Comparison of ENCODE assay signal across 16 cellular contexts in genomic region chr20:45918779-45919535, GRCh38. TPM values are rescaled to one million over a fixed set of nuclear protein-coding genes. Genes with fewer than 3 reads are reported as not detected.
DNase-seq lines count a peak whose midpoint lies in the region; ATAC-seq, FAIRE-seq and TF ChIP-seq lines count a peak whose summit lies in the region.
"Had no signal": no experiment of that assay in that cellular context is flagged by ENCODE, and none has a peak within 500 bp of the region (broad histone marks: within the 10 kb centered on the region; RNA-seq: fewer than 3 reads in every experiment).

No MANE protein-coding gene starts in this region.

- H2AFZ ChIP-seq in endothelial cell of umbilical vein (ENCODE audit: low read depth, low read length), result no peak overlapping the region

- H3K9me3 ChIP-seq in endothelial cell of umbilical vein (replicated peaks; ENCODE audit: control insufficient read depth, insufficient read depth, low read length) (no peaks in the 10 kb centered on the region), lung (ENCODE audit: control insufficient read depth in 2 of 2, insufficient read depth in 1 of 2, low read length in 1 of 2) (no peaks in the 10 kb centered on the region), stomach (no peaks in the 10 kb centered on the region)
- H3K9me3 ChIP-seq: HAP-1 had no signal

- H3K9me1 ChIP-seq in endothelial cell of umbilical vein (replicated peaks; ENCODE audit: control insufficient read depth, extremely low read depth, insufficient read depth, low read length), result no peaks in the 10 kb centered on the region

- H3K4me1 ChIP-seq in endothelial cell of umbilical vein (ENCODE audit: control insufficient read depth, extremely low read depth, insufficient read depth, low read length) (peaks cover 25% of the 10 kb centered on the region), lung (ENCODE audit: control insufficient read depth in 2 of 2, insufficient read depth in 2 of 2, low read length in 2 of 2) (peaks cover 0 to 8% of the 10 kb centered on the region in 2 donors), stomach (peaks cover 22 to 63% (median 42%) of the 10 kb centered on the region in 4 donors)
- H3K4me1 ChIP-seq: HAP-1 had no signal

- ATAC-seq in lung (ENCODE audit: insufficient read depth, low FRiP score) (no peak), HG02970 (IDR thresholded peaks at IDR 0.05; ENCODE audit: low FRiP score, unreplicated experiment) (no peak), HG02884 (IDR thresholded peaks at IDR 0.05; ENCODE audit: unreplicated experiment) (no peak)
- ATAC-seq: natural killer cell had no signal

- FAIRE-seq in endothelial cell of umbilical vein (lab: Jason Lieb, UNC), result peak; percentile 43

- no peak for TF ChIP-seq EP300 in stomach (IDR thresholded peaks at IDR 0.05)

- H3K4me3 ChIP-seq in endothelial cell of umbilical vein (replicated peaks in 1 of 3; ENCODE audit: insufficient read depth in 1 of 3, low read depth in 1 of 3, low read length in 3 of 3), result no peak overlapping the region
- no peak overlapping the region for H3K4me3 ChIP-seq in lung
- no peak overlapping the region for H3K4me3 ChIP-seq in stomach
- H3K4me3 ChIP-seq: HAP-1 had no signal

- no peak for TF ChIP-seq CTCF in endothelial cell of umbilical vein (IDR thresholded peaks at IDR 0.05; ENCODE audit: extremely low read depth in 1 of 2, insufficient read depth in 1 of 2, low read depth in 1 of 2, low read length in 2 of 2)
- TF ChIP-seq CTCF in lung (IDR thresholded peaks at IDR 0.05; ENCODE audit: control extremely low read depth, extremely low read depth), result no peak
- no peak for TF ChIP-seq CTCF in stomach (IDR thresholded peaks at IDR 0.05)

- no peak overlapping the region for H3K4me2 ChIP-seq in endothelial cell of umbilical vein (ENCODE audit: insufficient read depth, low read length)

- no peak for DNase-seq in endothelial cell of umbilical vein (ENCODE audit: low read depth, low spot score)
- DNase-seq in lung (ENCODE audit: low spot score), result no peak
- no peak for DNase-seq in stomach
- DNase-seq in UCSD-AML1 (lab: John Stamatoyannopoulos, UW; ENCODE audit: unreplicated experiment), result no peak
- no peak for DNase-seq in NCI-H128 (lab: John Stamatoyannopoulos, UW; ENCODE audit: unreplicated experiment)
- DNase-seq: activated naive CD4-positive, alpha-beta T cell treated with anti-CD3 and anti-CD28 coated beads, Interleukin-2, amount 10 ng/mL, durations not matched to agents 7 days and 5 days; AML-193; Kasumi-1; kidney glomerular epithelial cell; natural killer cell; SIG-M5 had no signal

- 82 to 91% (median 87%) methylated on average over 12 of the region's 12 CpGs for WGBS in adipose tissue, 3 donors
- 89 to 93% methylated on average over 12 of the region's 12 CpGs for WGBS in lung, 2 donors
- WGBS in stomach, 5 donors, result 76 to 84% (median 83%) methylated on average over 12 of the region's 12 CpGs

- H3K79me2 ChIP-seq in endothelial cell of umbilical vein (ENCODE audit: control insufficient read depth, insufficient read depth, low read length), result no peaks in the 10 kb centered on the region

- dilution Hi-C loops in endothelial cell of umbilical vein (cut with MboI; ENCODE audit: extremely low pct_ligation_motif_present, low sequenced_read_pairs), result no loop called here

- intact Hi-C loops in endothelial cell of umbilical vein (cut with micrococcal nuclease) (loop anchor here (1.0 to 10.0 kb wide), 2 partner anchors 8 to 574 kb away; partner anchors contain the start of gene SDC4), stomach (cut with DNase I; ENCODE audit: low total_unique reads) (no loop called here)

- no peaks in the 10 kb centered on the region for H4K20me1 ChIP-seq in endothelial cell of umbilical vein (replicated peaks; ENCODE audit: control insufficient read depth, extremely low read depth, insufficient read depth, low read length)

- no peaks in the 10 kb centered on the region for H3K36me3 ChIP-seq in endothelial cell of umbilical vein (ENCODE audit: control insufficient read depth in 2 of 2, extremely low read depth in 1 of 2, insufficient read depth in 2 of 2, low read length in 2 of 2)
- no peaks in the 10 kb centered on the region for H3K36me3 ChIP-seq in lung (ENCODE audit: control insufficient read depth in 2 of 2, insufficient read depth in 2 of 2, low read length in 2 of 2)
- no peaks in the 10 kb centered on the region for H3K36me3 ChIP-seq in stomach
- H3K36me3 ChIP-seq: HAP-1 had no signal

- no peaks in the 10 kb centered on the region for H3K27me3 ChIP-seq in endothelial cell of umbilical vein (ENCODE audit: control insufficient read depth in 2 of 2, insufficient read depth in 2 of 2, low read length in 2 of 2)
- no peaks in the 10 kb centered on the region for H3K27me3 ChIP-seq in lung (ENCODE audit: control insufficient read depth, insufficient read depth)
- no peaks in the 10 kb centered on the region for H3K27me3 ChIP-seq in stomach

- CTCF ChIA-PET in endothelial cell of umbilical vein (lab: Charles Lee), result interaction anchor here (1.0 to 2.8 kb wide), 5 partner anchors 9 to 51 kb away, joined by 4 to 19 read pairs (median 6); partner anchors contain the start of gene PCIF1

- H3K27ac ChIP-seq in adipose tissue (ENCODE audit: low read depth, low read length) (peak overlapping the region; percentile 42), endothelial cell of umbilical vein (ENCODE audit: insufficient read depth, low read depth, low read length) (no peak overlapping the region), lung (ENCODE audit: low read depth in 1 of 2, low read length in 1 of 2) (peak overlapping the region; percentile 28 to 78), stomach (peak overlapping the region; percentile 33 to 83 (median 52))
- H3K27ac ChIP-seq: HL-60 had no signal

- POLR2A ChIA-PET in endothelial cell of umbilical vein (lab: Charles Lee), result interaction anchor here (0.9 to 2.5 kb wide), 2 partner anchors 15 to 29 kb away, joined by 3 to 20 read pairs; partner anchors contain the start of gene PCIF1

- no peak overlapping the region for H3K9ac ChIP-seq in endothelial cell of umbilical vein (replicated peaks; ENCODE audit: extremely low read depth, insufficient read depth, low read length)

- no peak for TF ChIP-seq POLR2A in endothelial cell of umbilical vein (IDR thresholded peaks at IDR 0.05; ENCODE audit: low read depth, low read length)
- no peak for TF ChIP-seq POLR2A in stomach (IDR thresholded peaks at IDR 0.05)

- no TSS peak for BruUV-seq in endothelial cell of umbilical vein (replicated peaks; lab: Mats Ljungman, UMichigan)

RNA-seq across cellular contexts. Expression of gene PLTP, which starts 7.0 kb away (rescaled TPM):
- 100 to 1,000 TPM; 113 to 308 (median 276) TPM for polyA plus RNA-seq in adipose tissue
- total RNA-seq in endothelial cell of umbilical vein, result 61.9 and 62.1 TPM in 2 replicates
- polyA plus RNA-seq in endothelial cell of umbilical vein, result 118 TPM in 2 replicates
- 70.8 and 89.9 TPM in 2 replicates for polyA plus RNA-seq in endothelial cell of umbilical vein (2011; cell fraction: cytosol; rRNA removed)
- polyA plus RNA-seq in endothelial cell of umbilical vein (2011; cell fraction: nucleus; rRNA removed), result 48.2 and 60.0 TPM in 2 replicates
- polyA plus RNA-seq in endothelial cell of umbilical vein (2012), result 71.4 and 133 TPM in 2 replicates
- 67.3 and 73.5 TPM in 2 replicates for polyA minus RNA-seq in endothelial cell of umbilical vein
- polyA minus RNA-seq in endothelial cell of umbilical vein (2011; cell fraction: cytosol; rRNA and poly(A)+ RNA removed), result 1.1 TPM
- 19.4 and 23.8 TPM in 2 replicates for polyA minus RNA-seq in endothelial cell of umbilical vein (2011; cell fraction: nucleus; rRNA and poly(A)+ RNA removed)
- total RNA-seq in lung, result 10 to 100 TPM; 63.6 to 97.7 TPM
- 100 to 1,000 TPM in 1 of 2 donors, 10 to 100 TPM in 1; 26.9 to 125 TPM for polyA plus RNA-seq in lung
- 100 to 1,000 TPM in 2 of 5 donors, 10 to 100 TPM in 3; 22.0 to 313 (median 70.1) TPM for total RNA-seq in stomach
- polyA plus RNA-seq in stomach, result 10 to 100 TPM; 51.5 to 58.6 (median 53.2) TPM

RNA-seq across cellular contexts. Expression of gene PCIF1, which starts 15.5 kb away (rescaled TPM):
- polyA plus RNA-seq in adipose tissue (10 to 100 TPM; 18.6 to 28.2 (median 25.8) TPM), endothelial cell of umbilical vein (26.4 and 27.6 TPM in 2 replicates), lung (10 to 100 TPM; 28.4 to 35.6 TPM), stomach (10 to 100 TPM; 21.0 to 25.1 (median 21.1) TPM)
- total RNA-seq in endothelial cell of umbilical vein (25.8 and 27.2 TPM in 2 replicates), lung (10 to 100 TPM; 27.7 to 48.1 TPM), stomach (10 to 100 TPM; 22.2 to 41.4 (median 32.5) TPM)
- 19.2 and 22.7 TPM in 2 replicates for polyA plus RNA-seq in endothelial cell of umbilical vein (2011; cell fraction: cytosol; rRNA removed)
- 32.7 and 35.6 TPM in 2 replicates for polyA plus RNA-seq in endothelial cell of umbilical vein (2011; cell fraction: nucleus; rRNA removed)
- polyA plus RNA-seq in endothelial cell of umbilical vein (2012), result 15.6 and 18.6 TPM in 2 replicates
- polyA minus RNA-seq in endothelial cell of umbilical vein, result 17.2 and 28.9 TPM in 2 replicates
- polyA minus RNA-seq in endothelial cell of umbilical vein (2011; cell fraction: cytosol; rRNA and poly(A)+ RNA removed), result 22.8 TPM
- polyA minus RNA-seq in endothelial cell of umbilical vein (2011; cell fraction: nucleus; rRNA and poly(A)+ RNA removed), result 32.5 and 34.5 TPM in 2 replicates

RNA-seq across cellular contexts. Expression of gene CTSA, which starts 27.8 kb away (rescaled TPM):
- polyA plus RNA-seq in adipose tissue (100 to 1,000 TPM in 1 of 3 donors, 10 to 100 TPM in 2; 46.4 to 116 (median 82.4) TPM), endothelial cell of umbilical vein (409 and 427 TPM in 2 replicates), lung (100 to 1,000 TPM; 109 to 247 TPM), stomach (10 to 100 TPM; 30.1 to 66.9 (median 48.4) TPM)
- total RNA-seq in endothelial cell of umbilical vein (156 and 169 TPM in 2 replicates), lung (100 to 1,000 TPM in 1 of 2 donors, 10 to 100 TPM in 1; 72.2 to 170 TPM), stomach (100 to 1,000 TPM in 3 of 5 donors, 10 to 100 TPM in 2; 29.9 to 292 (median 132) TPM)
- 229 and 251 TPM in 2 replicates for polyA plus RNA-seq in endothelial cell of umbilical vein (2011; cell fraction: cytosol; rRNA removed)
- polyA plus RNA-seq in endothelial cell of umbilical vein (2011; cell fraction: nucleus; rRNA removed), result 482 and 635 TPM in 2 replicates
- polyA plus RNA-seq in endothelial cell of umbilical vein (2012), result 167 and 196 TPM in 2 replicates
- 209 and 279 TPM in 2 replicates for polyA minus RNA-seq in endothelial cell of umbilical vein
- 73.4 TPM for polyA minus RNA-seq in endothelial cell of umbilical vein (2011; cell fraction: cytosol; rRNA and poly(A)+ RNA removed)
- polyA minus RNA-seq in endothelial cell of umbilical vein (2011; cell fraction: nucleus; rRNA and poly(A)+ RNA removed), result 132 and 133 TPM in 2 replicates

RNA-seq across cellular contexts. Expression of gene NEURL2, which starts 27.9 kb away (rescaled TPM):
- 1 to 10 TPM; 3.2 to 8.0 (median 4.6) TPM for polyA plus RNA-seq in adipose tissue
- total RNA-seq in endothelial cell of umbilical vein, result 5.4 and 6.5 TPM in 2 replicates
- 2.8 and 4.5 TPM in 2 replicates for polyA plus RNA-seq in endothelial cell of umbilical vein
- 1.2 and 1.9 TPM in 2 replicates for polyA plus RNA-seq in endothelial cell of umbilical vein (2011; cell fraction: cytosol; rRNA removed)
- 4.6 and 5.5 TPM in 2 replicates for polyA plus RNA-seq in endothelial cell of umbilical vein (2011; cell fraction: nucleus; rRNA removed)
- 0.95 and 1.7 TPM in 2 replicates for polyA plus RNA-seq in endothelial cell of umbilical vein (2012)
- polyA minus RNA-seq in endothelial cell of umbilical vein, result 0.68 TPM in 1 of 2 replicates, not detected in the other
- 1.3 TPM for polyA minus RNA-seq in endothelial cell of umbilical vein (2011; cell fraction: cytosol; rRNA and poly(A)+ RNA removed)
- 2.2 and 5.2 TPM in 2 replicates for polyA minus RNA-seq in endothelial cell of umbilical vein (2011; cell fraction: nucleus; rRNA and poly(A)+ RNA removed)
- total RNA-seq in lung, result 1 to 10 TPM; 5.8 to 8.3 TPM
- 1 to 10 TPM; 1.5 to 3.9 TPM for polyA plus RNA-seq in lung
- total RNA-seq in stomach, result 10 to 100 TPM in 2 of 5 donors, 1 to 10 TPM in 2, not detected in 1; 3.9 to 29.9 (median 9.6) TPM
- 1 to 10 TPM; 3.3 to 3.8 (median 3.7) TPM for polyA plus RNA-seq in stomach

RNA-seq across cellular contexts. Expression of gene SPATA25, which starts 31.5 kb away (rescaled TPM):
- polyA plus RNA-seq in adipose tissue (1 to 10 TPM; 1.0 to 2.7 (median 1.1) TPM), endothelial cell of umbilical vein (0.69 and 1.0 TPM in 2 replicates), lung (under 1 TPM; 0.77 to 0.97 TPM), stomach (under 1 TPM in 2 of 3 donors, not detected in 1; 0.50 to 0.85 TPM)
- total RNA-seq in endothelial cell of umbilical vein (1.3 TPM in 1 of 2 replicates, not detected in the other), lung (1 to 10 TPM; 2.1 to 3.8 TPM), stomach (10 to 100 TPM in 2 of 5 donors, 1 to 10 TPM in 1, not detected in 2; 4.2 to 15.5 (median 13.9) TPM)
- 0.34 and 0.58 TPM in 2 replicates for polyA plus RNA-seq in endothelial cell of umbilical vein (2011; cell fraction: cytosol; rRNA removed)
- polyA plus RNA-seq in endothelial cell of umbilical vein (2011; cell fraction: nucleus; rRNA removed), result 2.9 and 3.8 TPM in 2 replicates
- 0.60 TPM in 1 of 2 replicates, not detected in the other for polyA plus RNA-seq in endothelial cell of umbilical vein (2012)
- 0.28 TPM in 1 of 2 replicates, not detected in the other for polyA minus RNA-seq in endothelial cell of umbilical vein
- not detected for polyA minus RNA-seq in endothelial cell of umbilical vein (2011; cell fraction: cytosol; rRNA and poly(A)+ RNA removed)
- polyA minus RNA-seq in endothelial cell of umbilical vein (2011; cell fraction: nucleus; rRNA and poly(A)+ RNA removed), result 2.2 and 3.0 TPM in 2 replicates
